Comparison of ENCODE assay signal across 8 cellular contexts in genomic region chr16:87317766-87318121, GRCh38. TPM values are rescaled to one million over a fixed set of nuclear protein-coding genes. Genes with fewer than 3 reads are reported as not detected.
A peak's percentile ranks its signal among the peaks of the same experiment; 100 is the strongest.
DNase-seq lines count a peak whose midpoint lies in the region; ATAC-seq and TF ChIP-seq lines count a peak whose summit lies in the region.

No MANE protein-coding gene starts in this region.

- DNase-seq in GM19240 (ENCODE audit: insufficient read length, low spot score) (peak; percentile 51), fibroblast of gingiva (ENCODE audit: low read depth) (peak; percentile 71), vagina (ENCODE audit: extremely low spot score in 2 of 2) (no peak)
- peak; percentile 83 for DNase-seq in activated CD4-positive, alpha-beta T cell treated with anti-CD3 and anti-CD28 coated beads, Interleukin-2, amount 10 ng/mL, durations not matched to agents 24 days and 14 days
- no peak for DNase-seq in natural killer cell treated with Interleukin-12 subunit alpha and Interleukin-12 subunit beta and Interleukin-15 and Interleukin-18, amount 100 ng/mL, for 72 hours (ENCODE audit: low spot score)

- no peak for TF ChIP-seq POLR2A in vagina (IDR thresholded peaks at IDR 0.05)

- H3K4me1 ChIP-seq in BLaER1: peaks cover 11% of the 10 kb centered on the region
- peaks cover 5% of the 10 kb centered on the region for H3K4me1 ChIP-seq in HUES6 (ENCODE audit: control insufficient read depth, insufficient read depth, low read length)
- peaks cover 14% of the 10 kb centered on the region for H3K4me1 ChIP-seq in vagina

- no peaks in the 10 kb centered on the region for H3K9me3 Mint-ChIP-seq in activated CD4-positive, alpha-beta T cell treated with anti-CD3 and anti-CD28 coated beads, Interleukin-2, amount 10 ng/mL, durations not matched to agents 24 days and 14 days
- H3K9me3 Mint-ChIP-seq in natural killer cell treated with Interleukin-12 subunit alpha and Interleukin-12 subunit beta and Interleukin-15 and Interleukin-18, amount 100 ng/mL, for 72 hours: no peaks in the 10 kb centered on the region

- peak; percentile 21 to 66 for ATAC-seq in natural killer cell treated with Interleukin-12 subunit alpha and Interleukin-12 subunit beta and Interleukin-15 and Interleukin-18, amount 100 ng/mL, for 72 hours
- ATAC-seq in HG03095 (IDR thresholded peaks at IDR 0.05; ENCODE audit: unreplicated experiment): no peak

- H3K4me2 ChIP-seq in BLaER1: peak overlapping the region; percentile 99

- H4K20me1 ChIP-seq in BLaER1: peaks cover 12% of the 10 kb centered on the region

- H3K4me1 Mint-ChIP-seq in activated CD4-positive, alpha-beta T cell treated with anti-CD3 and anti-CD28 coated beads, Interleukin-2, amount 10 ng/mL, durations not matched to agents 24 days and 14 days: peaks cover 16% of the 10 kb centered on the region
- peaks cover 13 to 16% of the 10 kb centered on the region in 2 donors for H3K4me1 Mint-ChIP-seq in natural killer cell treated with Interleukin-12 subunit alpha and Interleukin-12 subunit beta and Interleukin-15 and Interleukin-18, amount 100 ng/mL, for 72 hours (ENCODE audit: low read depth in 2 of 2)

- peak overlapping the region; percentile 96 for H3K27ac ChIP-seq in BLaER1
- H3K27ac ChIP-seq in HUES6 (ENCODE audit: low read depth, low read length): peak overlapping the region; percentile 94
- H3K27ac ChIP-seq in vagina: peak overlapping the region; percentile 89

- H3K4me3 Mint-ChIP-seq in activated CD4-positive, alpha-beta T cell treated with anti-CD3 and anti-CD28 coated beads, Interleukin-2, amount 10 ng/mL, durations not matched to agents 24 days and 14 days: peak overlapping the region; percentile 93
- H3K4me3 Mint-ChIP-seq in natural killer cell treated with Interleukin-12 subunit alpha and Interleukin-12 subunit beta and Interleukin-15 and Interleukin-18, amount 100 ng/mL, for 72 hours: peak overlapping the region; percentile 83

- H3K36me3 ChIP-seq in BLaER1 (peaks cover 37% of the 10 kb centered on the region), HUES6 (ENCODE audit: control insufficient read depth, insufficient read depth, low read length) (peaks cover 7% of the 10 kb centered on the region; the same call in 1 of the 2 replicates), vagina (no peaks in the 10 kb centered on the region)

- intact Hi-C loops in activated CD4-positive, alpha-beta T cell treated with anti-CD3 and anti-CD28 coated beads, Interleukin-2, amount 10 ng/mL, durations not matched to agents 24 days and 14 days (cut with micrococcal nuclease): loop anchor here (1.0 to 10.0 kb wide), 6 partner anchors 15 to 320 kb away; partner anchors contain the start of genes FBXO31 and ZCCHC14
- intact Hi-C loops in vagina (cut with DNase I): loop anchor here (1.0 kb wide), 1 partner anchor 75 kb away; the partner anchor contains the start of gene MAP1LC3B

- TF ChIP-seq CTCF in vagina (IDR thresholded peaks at IDR 0.05): no peak

- peak overlapping the region; percentile 97 for H3K27ac Mint-ChIP-seq in activated CD4-positive, alpha-beta T cell treated with anti-CD3 and anti-CD28 coated beads, Interleukin-2, amount 10 ng/mL, durations not matched to agents 24 days and 14 days
- H3K27ac Mint-ChIP-seq in natural killer cell treated with Interleukin-12 subunit alpha and Interleukin-12 subunit beta and Interleukin-15 and Interleukin-18, amount 100 ng/mL, for 72 hours: peak overlapping the region; percentile 94 to 97

- no peaks in the 10 kb centered on the region for H3K27me3 Mint-ChIP-seq in activated CD4-positive, alpha-beta T cell treated with anti-CD3 and anti-CD28 coated beads, Interleukin-2, amount 10 ng/mL, durations not matched to agents 24 days and 14 days
- no peaks in the 10 kb centered on the region for H3K27me3 Mint-ChIP-seq in natural killer cell treated with Interleukin-12 subunit alpha and Interleukin-12 subunit beta and Interleukin-15 and Interleukin-18, amount 100 ng/mL, for 72 hours

- H3K9me3 ChIP-seq in BLaER1: no peaks in the 10 kb centered on the region
- no peaks in the 10 kb centered on the region for H3K9me3 ChIP-seq in HUES6 (ENCODE audit: control insufficient read depth, insufficient read depth, low read depth, low read length)
- H3K9me3 ChIP-seq in vagina: no peaks in the 10 kb centered on the region

- H3K9ac ChIP-seq in BLaER1 (peak overlapping the region; percentile 98), HUES6 (ENCODE audit: low read length) (peak overlapping the region; percentile 98)

- H3K27me3 ChIP-seq in BLaER1 (no peaks in the 10 kb centered on the region), HUES6 (ENCODE audit: control insufficient read depth, insufficient read depth, low read length) (no peaks in the 10 kb centered on the region), vagina (no peaks in the 10 kb centered on the region)

- peaks cover 7% of the 10 kb centered on the region for H3K36me3 Mint-ChIP-seq in activated CD4-positive, alpha-beta T cell treated with anti-CD3 and anti-CD28 coated beads, Interleukin-2, amount 10 ng/mL, durations not matched to agents 24 days and 14 days (ENCODE audit: low read depth)
- H3K36me3 Mint-ChIP-seq in natural killer cell treated with Interleukin-12 subunit alpha and Interleukin-12 subunit beta and Interleukin-15 and Interleukin-18, amount 100 ng/mL, for 72 hours: peaks cover 11% of the 10 kb centered on the region

- H3K4me3 ChIP-seq in BLaER1 (peak overlapping the region; percentile 92), HUES6 (ENCODE audit: low read depth, low read length) (peak overlapping the region; percentile 84), vagina (peak overlapping the region; percentile 65 to 89)

RNA-seq across cellular contexts. Expression of gene C16orf95, which starts 0.6 kb away (rescaled TPM):
- 10.9 and 11.1 TPM in 2 replicates for total RNA-seq in activated CD4-positive, alpha-beta T cell treated with anti-CD3 and anti-CD28 coated beads, Interleukin-2, amount 10 ng/mL, durations not matched to agents 24 days and 14 days
- 1 to 10 TPM; 4.6 to 7.0 TPM for total RNA-seq in natural killer cell treated with Interleukin-12 subunit alpha and Interleukin-12 subunit beta and Interleukin-15 and Interleukin-18, amount 100 ng/mL, for 72 hours
- total RNA-seq in vagina: 1.5 TPM

Comparison
In these comparisons a context has a peak if more than half of its experiments do, and no peak if none do; other contexts are left out.
1. DNase-seq: peak in GM19240 (single experiment), activated CD4-positive, alpha-beta T cell treated with anti-CD3 and anti-CD28 coated beads, Interleukin-2, amount 10 ng/mL, durations not matched to agents 24 days and 14 days (single experiment) and fibroblast of gingiva (single experiment); none in natural killer cell treated with Interleukin-12 subunit alpha and Interleukin-12 subunit beta and Interleukin-15 and Interleukin-18, amount 100 ng/mL, for 72 hours (single experiment) and vagina (0 of 2).
2. Peak in every context shown above with its lines, with median percentiles within 50 percentile points of each other: H3K27ac ChIP-seq and H3K4me3 ChIP-seq.